In genomic region chr5:140827704-140828401, GRCh38 we compare ENCODE assay signal across 12 cellular contexts. TPM values are rescaled to one million over a fixed set of nuclear protein-coding genes. Genes with fewer than 3 reads are reported as not detected.
DNase-seq lines count a peak whose midpoint lies in the region; ATAC-seq and TF ChIP-seq lines count a peak whose summit lies in the region.
"Had no signal": no experiment of that assay in that cellular context is flagged by ENCODE, and none has a peak within 500 bp of the region (broad histone marks: within the 10 kb centered on the region; RNA-seq: fewer than 3 reads in every experiment).

PCDHA6 (plus strand) TSS chr5:140827960; CDS start chr5:140828092, 132 bp downstream.

- no peak for DNase-seq in activated naive CD8-positive, alpha-beta T cell treated with anti-CD3 and anti-CD28 coated beads for 36 hours
- peak; percentile 3 for DNase-seq in choroid plexus epithelial cell (ENCODE audit: low read depth)
- no peak for DNase-seq in mesothelial cell of epicardium (ENCODE audit: low spot score in 2 of 2, unreplicated experiment in 2 of 2)
- DNase-seq in AG20443 (ENCODE audit: low spot score), result no peak
- DNase-seq in MV-4-11 (lab: John Stamatoyannopoulos, UW), result no peak
- DNase-seq in naive thymus-derived CD8-positive, alpha-beta T cell, result no peak
- no peak for DNase-seq in nucleus accumbens (lab: John Stamatoyannopoulos, UW)
- DNase-seq: NCI-H1694 treated with DMSO at 0.1 percent for 48 hours; PC-3; stimulated activated naive CD4-positive, alpha-beta T cell treated with Interleukin-2 at 50 U/mL for 16 hours; T1000 had no signal

- TF ChIP-seq CTCF in choroid plexus epithelial cell (conservative IDR thresholded peaks at IDR 0.05; ENCODE audit: low read depth, low read length) (no peak), mesothelial cell of epicardium (IDR thresholded peaks at IDR 0.05; ENCODE audit: unreplicated experiment) (peak; percentile 19)

- H3K27me3 Mint-ChIP-seq in activated naive CD8-positive, alpha-beta T cell, result peaks cover 33% of the 10 kb centered on the region
- peaks cover 65% of the 10 kb centered on the region for H3K27me3 Mint-ChIP-seq in activated naive CD8-positive, alpha-beta T cell treated with anti-CD3 and anti-CD28 coated beads for 36 hours
- H3K27me3 Mint-ChIP-seq in mesothelial cell of epicardium (ENCODE audit: low read depth), result no peaks in the 10 kb centered on the region
- peaks cover 28 to 53% (median 42%) of the 10 kb centered on the region in 5 donors for H3K27me3 Mint-ChIP-seq in naive thymus-derived CD8-positive, alpha-beta T cell

- POLR2A ChIA-PET in naive thymus-derived CD8-positive, alpha-beta T cell (lab: Charles Lee), result no interaction called here

- H3K4me1 Mint-ChIP-seq in activated naive CD8-positive, alpha-beta T cell (ENCODE audit: low read depth), result no peaks in the 10 kb centered on the region
- H3K4me1 Mint-ChIP-seq in activated naive CD8-positive, alpha-beta T cell treated with anti-CD3 and anti-CD28 coated beads for 36 hours, result no peaks in the 10 kb centered on the region
- peaks cover 2% of the 10 kb centered on the region for H3K4me1 Mint-ChIP-seq in mesothelial cell of epicardium
- no peaks in the 10 kb centered on the region for H3K4me1 Mint-ChIP-seq in naive thymus-derived CD8-positive, alpha-beta T cell

- no peak within 1 kb of the TSS for H3K4me3 ChIP-seq in choroid plexus epithelial cell (ENCODE audit: low read depth, low read length)

- peak within 1 kb of the TSS; percentile 2 for H3K4me3 Mint-ChIP-seq in activated naive CD8-positive, alpha-beta T cell
- H3K4me3 Mint-ChIP-seq in activated naive CD8-positive, alpha-beta T cell treated with anti-CD3 and anti-CD28 coated beads for 36 hours, result no peak within 1 kb of the TSS
- H3K4me3 Mint-ChIP-seq in mesothelial cell of epicardium, result peak within 1 kb of the TSS; percentile 75
- H3K4me3 Mint-ChIP-seq in naive thymus-derived CD8-positive, alpha-beta T cell, result no peak within 1 kb of the TSS

- no peak for ATAC-seq in naive thymus-derived CD8-positive, alpha-beta T cell
- ATAC-seq: PC-3 had no signal

- no peak within 1 kb of the TSS for H3K27ac Mint-ChIP-seq in activated naive CD8-positive, alpha-beta T cell
- H3K27ac Mint-ChIP-seq in activated naive CD8-positive, alpha-beta T cell treated with anti-CD3 and anti-CD28 coated beads for 36 hours, result no peak within 1 kb of the TSS
- peak within 1 kb of the TSS; percentile 84 for H3K27ac Mint-ChIP-seq in mesothelial cell of epicardium
- H3K27ac Mint-ChIP-seq in naive thymus-derived CD8-positive, alpha-beta T cell, result no peak within 1 kb of the TSS

- peaks cover 20% of the 10 kb centered on the region for H3K9me3 Mint-ChIP-seq in activated naive CD8-positive, alpha-beta T cell (ENCODE audit: low read depth)
- H3K9me3 Mint-ChIP-seq in activated naive CD8-positive, alpha-beta T cell treated with anti-CD3 and anti-CD28 coated beads for 36 hours, result peaks cover 23% of the 10 kb centered on the region
- peaks cover 34% of the 10 kb centered on the region for H3K9me3 Mint-ChIP-seq in mesothelial cell of epicardium
- peaks cover 13 to 69% (median 26%) of the 10 kb centered on the region in 9 donors for H3K9me3 Mint-ChIP-seq in naive thymus-derived CD8-positive, alpha-beta T cell

- H3K36me3 Mint-ChIP-seq in activated naive CD8-positive, alpha-beta T cell, result peaks cover 18% of the 10 kb centered on the region
- peaks cover 17% of the 10 kb centered on the region for H3K36me3 Mint-ChIP-seq in activated naive CD8-positive, alpha-beta T cell treated with anti-CD3 and anti-CD28 coated beads for 36 hours
- peaks cover 57% of the 10 kb centered on the region for H3K36me3 Mint-ChIP-seq in mesothelial cell of epicardium
- peaks cover 15 to 48% (median 18%) of the 10 kb centered on the region in 3 donors for H3K36me3 Mint-ChIP-seq in naive thymus-derived CD8-positive, alpha-beta T cell

RNA-seq across cellular contexts. Expression of gene PCDHA6, which starts in this region (rescaled TPM):
- not detected for total RNA-seq in activated naive CD8-positive, alpha-beta T cell treated with anti-CD3 and anti-CD28 coated beads for 36 hours
- total RNA-seq in mesothelial cell of epicardium, result 14.5 to 15.7 TPM (median 15.2 TPM) in 3 replicates
- total RNA-seq in naive thymus-derived CD8-positive, alpha-beta T cell, result not detected
- polyA plus RNA-seq in naive thymus-derived CD8-positive, alpha-beta T cell, result not detected

Comparison
In these comparisons a context has a peak if more than half of its experiments do, and no peak if none do; other contexts are left out.
1. RNA of gene PCDHA6 (total RNA-seq): 14.5 to 15.7 TPM in mesothelial cell of epicardium; not detected in activated naive CD8-positive, alpha-beta T cell treated with anti-CD3 and anti-CD28 coated beads for 36 hours and not detected in naive thymus-derived CD8-positive, alpha-beta T cell; every median in the first group is over 10 times any median in the second.
2. H3K4me3 Mint-ChIP-seq: peak in activated naive CD8-positive, alpha-beta T cell (single experiment) and mesothelial cell of epicardium (single experiment); none in activated naive CD8-positive, alpha-beta T cell treated with anti-CD3 and anti-CD28 coated beads for 36 hours (single experiment) and naive thymus-derived CD8-positive, alpha-beta T cell (0 of 10).